In genomic region chr2:729363-729762, GRCh38 we compare ENCODE assay signal across 21 cellular contexts. TPM values are rescaled to one million over a fixed set of nuclear protein-coding genes. Genes with fewer than 3 reads are reported as not detected.
A peak's percentile ranks its signal among the peaks of the same experiment; 100 is the strongest.
DNase-seq lines count a peak whose midpoint lies in the region; ATAC-seq and TF ChIP-seq lines count a peak whose summit lies in the region.
"Had no signal": no experiment of that assay in that cellular context is flagged by ENCODE, and none has a peak within 500 bp of the region (broad histone marks: within the 10 kb centered on the region; RNA-seq: fewer than 3 reads in every experiment).

No MANE protein-coding gene starts in this region.

- no peak for ATAC-seq in HG03521 (IDR thresholded peaks at IDR 0.05; ENCODE audit: unreplicated experiment)

- TF ChIP-seq CTCF in GM10266 (IDR thresholded peaks at IDR 0.05; ENCODE audit: control insufficient read depth, insufficient read depth, low read depth, missing control alignments) = no peak

- H3K9me3 ChIP-seq in ES-I3 (ENCODE audit: control insufficient read depth, insufficient read depth, low read length) (no peaks in the 10 kb centered on the region), HUES64 (ENCODE audit: insufficient read depth, low read depth, low read length) (no peaks in the 10 kb centered on the region), NT2/D1 (ENCODE audit: insufficient read depth, low read length) (no peaks in the 10 kb centered on the region), iPS-18a (ENCODE audit: control insufficient read depth, low read depth, low read length) (no peaks in the 10 kb centered on the region)
- H3K9me3 ChIP-seq: BE2C, MG63, Peyer's patch, SK-N-SH had no signal

- H3K36me3 ChIP-seq in ES-I3 (ENCODE audit: insufficient read depth, low read length) = no peaks in the 10 kb centered on the region
- H3K36me3 ChIP-seq in HUES64 (ENCODE audit: insufficient read depth, low read length) = no peaks in the 10 kb centered on the region
- H3K36me3 ChIP-seq in NT2/D1 (ENCODE audit: insufficient read depth, insufficient read length, low read length) = no peaks in the 10 kb centered on the region
- H3K36me3 ChIP-seq in iPS-18a (ENCODE audit: control insufficient read depth, low read depth, low read length) = no peaks in the 10 kb centered on the region
- H3K36me3 ChIP-seq: BE2C, MG63, Peyer's patch had no signal

- peak overlapping the region; percentile 14; the same call in 1 of the 2 replicates for H3K9ac ChIP-seq in ES-I3 (ENCODE audit: low read depth, low read length)
- peak overlapping the region; percentile 67 for H3K9ac ChIP-seq in HUES64 (ENCODE audit: low read depth, low read length)
- H3K9ac ChIP-seq in NT2/D1 (ENCODE audit: insufficient read length, low read depth) = no peak overlapping the region
- peak overlapping the region; percentile 54 for H3K9ac ChIP-seq in iPS-18a (ENCODE audit: low read length)
- H3K9ac ChIP-seq: SK-N-SH had no signal

- H3K27ac ChIP-seq in HUES64 (ENCODE audit: low read depth, low read length) (peak overlapping the region; percentile 100), iPS-18a (ENCODE audit: low read length) (peak overlapping the region; percentile 85), substantia nigra (ENCODE audit: low read depth, low read length, poor library complexity, severe bottlenecking) (no peak overlapping the region)
- H3K27ac ChIP-seq: Peyer's patch had no signal

- H3K4me3 ChIP-seq in HUES64 (ENCODE audit: low read length) (peak overlapping the region; percentile 21; the same call in 1 of the 2 replicates), NT2/D1 (ENCODE audit: insufficient read length, low read depth) (no peak overlapping the region), iPS-18a (ENCODE audit: low read length) (peak overlapping the region; percentile 41)
- H3K4me3 ChIP-seq: MG63, Peyer's patch had no signal

- 5% methylated on average over 7 of the region's 7 CpGs for WGBS in HUES64

- H3K27me3 ChIP-seq in HUES64 (ENCODE audit: insufficient read depth, low read length) (no peaks in the 10 kb centered on the region), NT2/D1 (ENCODE audit: insufficient read depth, insufficient read length) (no peaks in the 10 kb centered on the region), iPS-18a (ENCODE audit: control insufficient read depth, insufficient read depth, low read length) (no peaks in the 10 kb centered on the region)
- H3K27me3 ChIP-seq: BE2C, MG63, Peyer's patch had no signal

- DNase-seq in NT2/D1 (ENCODE audit: low read depth, low spot score) = peak; percentile 82
- DNase-seq in GM10266 (ENCODE audit: extremely low spot score) = no peak
- DNase-seq in activated gamma-delta T cell treated with Interleukin-2 at 50 U/mL for 16 hours = no peak
- DNase-seq in substantia nigra (lab: John Stamatoyannopoulos, UW) = no peak
- DNase-seq: ACHN, BE2C, DMS153, EL, HFFc6, MG63, NCI-H1092 treated with DMSO at 0.1 percent for 48 hours, NCI-H226, NCI-H526 treated with DMSO at 0.1 percent for 48 hours, Peyer's patch, Right ventricle myocardium superior, SK-N-SH, T-helper 1 cell had no signal

- H3K4me1 ChIP-seq in ES-I3 (ENCODE audit: insufficient read depth, low read length) = peaks cover 14% of the 10 kb centered on the region
- H3K4me1 ChIP-seq in HUES64 (ENCODE audit: insufficient read depth, low read length) = peaks cover 23% of the 10 kb centered on the region
- peaks cover 2% of the 10 kb centered on the region for H3K4me1 ChIP-seq in NT2/D1 (ENCODE audit: insufficient read depth, insufficient read length)
- H3K4me1 ChIP-seq in iPS-18a (ENCODE audit: control insufficient read depth, low read depth, low read length) = peaks cover 19% of the 10 kb centered on the region
- H3K4me1 ChIP-seq: BE2C, Peyer's patch had no signal

RNA-seq across cellular contexts. Expression of gene TMEM18, which starts 52.2 kb away (rescaled TPM):
- polyA plus RNA-seq in HUES64 (2013, experiment 1 of 2) = 23.6 TPM
- polyA plus RNA-seq in HUES64 (2013, experiment 2 of 2) = 25.4 TPM
